25 cellular contexts compared by ENCODE assay signal in genomic region chr1:51667556-51667955, GRCh38.
"Had no signal": no experiment of that assay in that cellular context is flagged by ENCODE, and none has a peak within 500 bp of the region (broad histone marks: within the 10 kb centered on the region; RNA-seq: fewer than 3 reads in every experiment).

No MANE protein-coding gene starts in this region.

- H3K4me2 ChIP-seq: SK-N-SH had no signal

- H3K4me3 ChIP-seq: SJCRH30 had no signal

- H3K4me3 Mint-ChIP-seq: activated CD4-positive, alpha-beta memory T cell treated with anti-CD3 and anti-CD28 coated beads for 36 hours; activated CD4-positive, alpha-beta T cell treated with anti-CD3 and anti-CD28 coated beads, Interleukin-2, amount 10 ng/mL, durations not matched to agents 7 days and 5 days; activated naive CD4-positive, alpha-beta T cell treated with anti-CD3 and anti-CD28 coated beads, Interleukin-2, amount 10 ng/mL, durations not matched to agents 7 days and 5 days; activated naive CD8-positive, alpha-beta T cell treated with anti-CD3 and anti-CD28 coated beads for 36 hours; activated T-cell treated with anti-CD3 and anti-CD28 coated beads, Interleukin-2, amount 50 U/mL, for 4 hours had no signal

- H3K4me1 Mint-ChIP-seq: activated CD4-positive, alpha-beta T cell treated with anti-CD3 and anti-CD28 coated beads, Interleukin-2, amount 10 ng/mL, durations not matched to agents 7 days and 5 days; activated naive CD4-positive, alpha-beta T cell treated with anti-CD3 and anti-CD28 coated beads, Interleukin-2, amount 10 ng/mL, durations not matched to agents 7 days and 5 days had no signal

- H3K9me3 Mint-ChIP-seq: activated CD4-positive, alpha-beta memory T cell treated with anti-CD3 and anti-CD28 coated beads for 36 hours; activated CD4-positive, alpha-beta T cell treated with anti-CD3 and anti-CD28 coated beads, Interleukin-2, amount 10 ng/mL, durations not matched to agents 7 days and 5 days; activated naive CD4-positive, alpha-beta T cell treated with anti-CD3 and anti-CD28 coated beads, Interleukin-2, amount 10 ng/mL, durations not matched to agents 7 days and 5 days; activated naive CD8-positive, alpha-beta T cell treated with anti-CD3 and anti-CD28 coated beads for 36 hours; activated T-cell treated with anti-CD3 and anti-CD28 coated beads, Interleukin-2, amount 50 U/mL, for 4 hours had no signal

- ATAC-seq: activated T-cell treated with anti-CD3 and anti-CD28 coated beads, Interleukin-2, amount 50 U/mL, for 4 hours; Panc1 had no signal

- H3K27ac ChIP-seq: RWPE1, SJCRH30 had no signal

- H3K9me3 ChIP-seq: SJCRH30, SK-N-SH had no signal

- DNase-seq: activated CD4-positive, alpha-beta memory T cell treated with anti-CD3 and anti-CD28 coated beads for 36 hours; activated CD4-positive, alpha-beta T cell treated with anti-CD3 and anti-CD28 coated beads, Interleukin-2, amount 10 ng/mL, durations not matched to agents 7 days and 5 days; activated CD4-positive, CD25-positive, alpha-beta regulatory T cell; activated CD8-positive, alpha-beta memory T cell treated with anti-CD3 and anti-CD28 coated beads for 24 hours; activated gamma-delta T cell treated with Interleukin-2 at 50 U/mL for 16 hours; activated naive CD4-positive, alpha-beta T cell treated with anti-CD3 and anti-CD28 coated beads, Interleukin-2, amount 10 ng/mL, durations not matched to agents 7 days and 5 days; activated naive CD8-positive, alpha-beta T cell treated with anti-CD3 and anti-CD28 coated beads for 36 hours; activated T-cell treated with anti-CD3 and anti-CD28 coated beads, Interleukin-2, amount 50 U/mL, for 4 hours; anterior cingulate cortex; Karpas-422; MM.1S; NCI-H1105; NCI-H1436; NCI-H1694 treated with DMSO at 0.1 percent for 48 hours; NCI-H2029 treated with DMSO at 0.1 percent for 48 hours; NCI-H510A treated with DMSO at 0.1 percent for 48 hours; NCI-H69; NK-92 treated with Interleukin-12 subunit alpha and Interleukin-12 subunit beta, amount 100 ng/mL, for 24 hours; OCI-M1; Right ventricle myocardium superior; SJCRH30; SK-N-SH; T-helper 1 cell had no signal

- H3K27ac Mint-ChIP-seq: activated CD4-positive, alpha-beta memory T cell treated with anti-CD3 and anti-CD28 coated beads for 36 hours; activated CD4-positive, alpha-beta T cell treated with anti-CD3 and anti-CD28 coated beads, Interleukin-2, amount 10 ng/mL, durations not matched to agents 7 days and 5 days; activated naive CD4-positive, alpha-beta T cell treated with anti-CD3 and anti-CD28 coated beads, Interleukin-2, amount 10 ng/mL, durations not matched to agents 7 days and 5 days; activated naive CD8-positive, alpha-beta T cell treated with anti-CD3 and anti-CD28 coated beads for 36 hours had no signal

- H3K36me3 ChIP-seq: SJCRH30 had no signal

- H3K4me1 ChIP-seq: SJCRH30 had no signal

- H3K9ac ChIP-seq: SK-N-SH had no signal

- H3K27me3 Mint-ChIP-seq: activated CD4-positive, alpha-beta memory T cell treated with anti-CD3 and anti-CD28 coated beads for 36 hours; activated CD4-positive, alpha-beta T cell treated with anti-CD3 and anti-CD28 coated beads, Interleukin-2, amount 10 ng/mL, durations not matched to agents 7 days and 5 days; activated naive CD4-positive, alpha-beta T cell treated with anti-CD3 and anti-CD28 coated beads, Interleukin-2, amount 10 ng/mL, durations not matched to agents 7 days and 5 days; activated naive CD8-positive, alpha-beta T cell treated with anti-CD3 and anti-CD28 coated beads for 36 hours had no signal

- H3K27me3 ChIP-seq: SJCRH30 had no signal

- H3K36me3 Mint-ChIP-seq: activated CD4-positive, alpha-beta memory T cell treated with anti-CD3 and anti-CD28 coated beads for 36 hours; activated naive CD4-positive, alpha-beta T cell treated with anti-CD3 and anti-CD28 coated beads, Interleukin-2, amount 10 ng/mL, durations not matched to agents 7 days and 5 days had no signal
